Comparison of ENCODE assay signal across 8 cellular contexts in the genomic region with DNA sequence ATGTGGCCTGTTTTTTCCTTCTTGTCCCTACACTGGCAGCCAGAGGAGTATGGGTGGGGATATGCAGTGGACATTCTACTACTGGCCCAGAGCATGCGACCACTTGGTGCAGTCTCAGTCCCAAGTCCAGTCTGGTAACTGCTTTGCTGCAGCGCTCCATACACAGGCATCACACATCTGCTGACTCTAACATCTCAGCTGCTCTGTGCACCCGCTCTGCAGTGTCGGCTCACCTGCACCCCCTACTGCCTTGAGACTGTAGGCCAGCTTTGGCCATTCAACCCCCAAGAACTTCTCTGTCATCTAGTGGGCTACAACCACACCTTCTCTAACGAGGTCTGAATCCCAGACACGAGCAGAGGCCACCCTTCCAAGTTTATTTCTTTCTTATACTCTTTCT. TPM values are rescaled to one million over a fixed set of nuclear protein-coding genes. Genes with fewer than 3 reads are reported as not detected.
DNase-seq lines count a peak whose midpoint lies in the region; ATAC-seq and TF ChIP-seq lines count a peak whose summit lies in the region.

No MANE protein-coding gene starts in this region.

- H3K4me3 ChIP-seq in GM06990 (replicated peaks; ENCODE audit: low read depth, low read length) (no peak overlapping the region), MM.1S (ENCODE audit: low read length) (no peak overlapping the region), foreskin fibroblast (ENCODE audit: low read depth in 1 of 2, low read length in 2 of 2) (no peak overlapping the region), coronary artery (no peak overlapping the region)

- no peaks in the 10 kb centered on the region for H3K9me3 ChIP-seq in MM.1S (replicated peaks; ENCODE audit: insufficient read depth, low read length)

- peak; percentile 62 for ATAC-seq in GM21737 (IDR thresholded peaks at IDR 0.05; ENCODE audit: unreplicated experiment)

- TF ChIP-seq CTCF in GM06990 (IDR thresholded peaks at IDR 0.05; ENCODE audit: insufficient read depth, low read length, poor library complexity, severe bottlenecking) (peak; percentile 50), MM.1S (IDR thresholded peaks at IDR 0.05; ENCODE audit: low read length) (peak; percentile 73), foreskin fibroblast (IDR thresholded peaks at IDR 0.05; ENCODE audit: low read depth, low read length) (peak; percentile 21), coronary artery (IDR thresholded peaks at IDR 0.05) (no peak)

- no peaks in the 10 kb centered on the region for H3K79me2 ChIP-seq in MM.1S (ENCODE audit: low read length)

- H3K36me3 ChIP-seq in GM06990 (ENCODE audit: control insufficient read depth, insufficient read depth, low read length): no peaks in the 10 kb centered on the region
- no peaks in the 10 kb centered on the region for H3K36me3 ChIP-seq in MM.1S (replicated peaks; ENCODE audit: insufficient read depth, low read length)

- H3K4me3 Mint-ChIP-seq in activated T-helper 1 cell treated with anti-CD3 and anti-CD28 coated beads, Interleukin-12 subunit alpha, Interleukin-12 subunit beta, Interleukin-2, Interleukin-4 antibody, amounts not matched to agents 30 ng/mL and 10 ng/mL and 1 ng/mL, durations not matched to agents 14 hours and 24 hours and 36 hours: no peak overlapping the region

- H3F3A ChIP-seq in MM.1S (ENCODE audit: insufficient read depth, low read length): no peaks in the 10 kb centered on the region

- H3K4me1 Mint-ChIP-seq in activated T-helper 1 cell treated with anti-CD3 and anti-CD28 coated beads, Interleukin-12 subunit alpha, Interleukin-12 subunit beta, Interleukin-2, Interleukin-4 antibody, amounts not matched to agents 30 ng/mL and 10 ng/mL and 1 ng/mL, durations not matched to agents 14 hours and 24 hours and 36 hours (ENCODE audit: low read depth): no peaks in the 10 kb centered on the region

- H3K27me3 ChIP-seq in GM06990 (replicated peaks; ENCODE audit: control insufficient read depth, insufficient read depth, low read length) (no peaks in the 10 kb centered on the region), MM.1S (replicated peaks; ENCODE audit: insufficient read depth, low read length) (no peaks in the 10 kb centered on the region)

- DNase-seq in GM06990 (ENCODE audit: extremely low read depth, insufficient read length) (no peak), MM.1S (peak; percentile 69), foreskin fibroblast (peak in 1 of 2 donors; percentile 5), coronary artery (ENCODE audit: low spot score) (no peak), activated gamma-delta T cell treated with Interleukin-2 at 50 U/mL for 16 hours (no peak)
- no peak for DNase-seq in activated T-helper 1 cell treated with anti-CD3 and anti-CD28 coated beads, Interleukin-12 subunit alpha, Interleukin-12 subunit beta, Interleukin-2, Interleukin-4 antibody, amounts not matched to agents 30 ng/mL and 10 ng/mL and 1 ng/mL, durations not matched to agents 14 hours and 24 hours and 36 hours (ENCODE audit: low spot score)
- no peak for DNase-seq in activated CD8-positive, alpha-beta memory T cell treated with anti-CD3 and anti-CD28 coated beads, Interleukin-2, amount 50 U/mL, for 48 hours

- no peaks in the 10 kb centered on the region for H3K9me2 ChIP-seq in MM.1S (replicated peaks; ENCODE audit: insufficient read depth, low read length)

- no peaks in the 10 kb centered on the region for H3K4me1 ChIP-seq in MM.1S (ENCODE audit: low read length)

- no peaks in the 10 kb centered on the region for H3K36me3 Mint-ChIP-seq in activated T-helper 1 cell treated with anti-CD3 and anti-CD28 coated beads, Interleukin-12 subunit alpha, Interleukin-12 subunit beta, Interleukin-2, Interleukin-4 antibody, amounts not matched to agents 30 ng/mL and 10 ng/mL and 1 ng/mL, durations not matched to agents 14 hours and 24 hours and 36 hours (ENCODE audit: low read depth)

- no peak overlapping the region for H3K4me2 ChIP-seq in MM.1S (ENCODE audit: low read depth, low read length)

- no peak overlapping the region for H2AFZ ChIP-seq in MM.1S (ENCODE audit: low read length)

- intact Hi-C loops in activated T-helper 1 cell treated with anti-CD3 and anti-CD28 coated beads, Interleukin-12 subunit alpha, Interleukin-12 subunit beta, Interleukin-2, Interleukin-4 antibody, amounts not matched to agents 30 ng/mL and 10 ng/mL and 1 ng/mL, durations not matched to agents 14 hours and 24 hours and 36 hours (cut with micrococcal nuclease): no loop called here

- H3K27ac ChIP-seq in MM.1S (ENCODE audit: low read length): no peak overlapping the region
- H3K27ac ChIP-seq in coronary artery: no peak overlapping the region

- H3K9ac ChIP-seq in MM.1S (ENCODE audit: low read length): no peak overlapping the region

- no peaks in the 10 kb centered on the region for H3K9me3 Mint-ChIP-seq in activated T-helper 1 cell treated with anti-CD3 and anti-CD28 coated beads, Interleukin-12 subunit alpha, Interleukin-12 subunit beta, Interleukin-2, Interleukin-4 antibody, amounts not matched to agents 30 ng/mL and 10 ng/mL and 1 ng/mL, durations not matched to agents 14 hours and 24 hours and 36 hours

- H3K27ac Mint-ChIP-seq in activated T-helper 1 cell treated with anti-CD3 and anti-CD28 coated beads, Interleukin-12 subunit alpha, Interleukin-12 subunit beta, Interleukin-2, Interleukin-4 antibody, amounts not matched to agents 30 ng/mL and 10 ng/mL and 1 ng/mL, durations not matched to agents 14 hours and 24 hours and 36 hours: no peak overlapping the region

- peaks cover 2% of the 10 kb centered on the region for H3K27me3 Mint-ChIP-seq in activated T-helper 1 cell treated with anti-CD3 and anti-CD28 coated beads, Interleukin-12 subunit alpha, Interleukin-12 subunit beta, Interleukin-2, Interleukin-4 antibody, amounts not matched to agents 30 ng/mL and 10 ng/mL and 1 ng/mL, durations not matched to agents 14 hours and 24 hours and 36 hours (ENCODE audit: insufficient read depth)

- no peaks in the 10 kb centered on the region for H4K20me1 ChIP-seq in MM.1S (ENCODE audit: insufficient read depth, low read length)

RNA-seq across cellular contexts. Expression of a gene that starts 46.4 kb away (rescaled TPM):
- total RNA-seq in activated T-helper 1 cell treated with anti-CD3 and anti-CD28 coated beads, Interleukin-12 subunit alpha, Interleukin-12 subunit beta, Interleukin-2, Interleukin-4 antibody, amounts not matched to agents 30 ng/mL and 10 ng/mL and 1 ng/mL, durations not matched to agents 14 hours and 24 hours and 36 hours: not detected in 2 replicates
